In genomic region chr1:32701951-32702598, GRCh38 we compare ENCODE assay signal across 9 cellular contexts. TPM values are rescaled to one million over a fixed set of nuclear protein-coding genes. Genes with fewer than 3 reads are reported as not detected.
A peak's percentile ranks its signal among the peaks of the same experiment; 100 is the strongest.
DNase-seq lines count a peak whose midpoint lies in the region; ATAC-seq lines count a peak whose summit lies in the region.
"Had no signal": no experiment of that assay in that cellular context is flagged by ENCODE, and none has a peak within 500 bp of the region (broad histone marks: within the 10 kb centered on the region; RNA-seq: fewer than 3 reads in every experiment).

No MANE protein-coding gene starts in this region.

- DNase-seq in T-helper 1 cell = no peak
- no peak for DNase-seq in activated naive CD8-positive, alpha-beta T cell treated with anti-CD3 and anti-CD28 coated beads for 36 hours
- DNase-seq in hepatic stellate cell (ENCODE audit: low spot score) = peak; percentile 46
- no peak for DNase-seq in skeletal muscle cell (ENCODE audit: low read depth)
- DNase-seq in SHP77 treated with DMSO at 0.1 percent for 48 hours (lab: John Stamatoyannopoulos, UW) = no peak
- no peak for DNase-seq in KG1 (lab: John Stamatoyannopoulos, UW)
- DNase-seq: DND-41 had no signal

- peaks cover 60% of the 10 kb centered on the region for H3K27me3 Mint-ChIP-seq in T-helper 1 cell treated with Interleukin-12 subunit alpha and Interleukin-12 subunit beta and Interleukin-4 antibody, amounts not matched to agents 30 μg/mL and 1 μg/mL, for 36 hours (ENCODE audit: low read depth)
- H3K27me3 Mint-ChIP-seq in activated naive CD8-positive, alpha-beta T cell treated with anti-CD3 and anti-CD28 coated beads for 36 hours = peaks cover 37% of the 10 kb centered on the region

- H3K9me3 Mint-ChIP-seq in T-helper 1 cell treated with Interleukin-12 subunit alpha and Interleukin-12 subunit beta and Interleukin-4 antibody, amounts not matched to agents 30 μg/mL and 1 μg/mL, for 36 hours = no peaks in the 10 kb centered on the region
- H3K9me3 Mint-ChIP-seq in activated naive CD8-positive, alpha-beta T cell treated with anti-CD3 and anti-CD28 coated beads for 36 hours = no peaks in the 10 kb centered on the region

- no peaks in the 10 kb centered on the region for H3K36me3 Mint-ChIP-seq in T-helper 1 cell treated with Interleukin-12 subunit alpha and Interleukin-12 subunit beta and Interleukin-4 antibody, amounts not matched to agents 30 μg/mL and 1 μg/mL, for 36 hours (ENCODE audit: low read depth)
- H3K36me3 Mint-ChIP-seq in activated naive CD8-positive, alpha-beta T cell treated with anti-CD3 and anti-CD28 coated beads for 36 hours = no peaks in the 10 kb centered on the region

- no peak overlapping the region for H3K27ac Mint-ChIP-seq in T-helper 1 cell treated with Interleukin-12 subunit alpha and Interleukin-12 subunit beta and Interleukin-4 antibody, amounts not matched to agents 30 μg/mL and 1 μg/mL, for 36 hours
- no peak overlapping the region for H3K27ac Mint-ChIP-seq in activated naive CD8-positive, alpha-beta T cell treated with anti-CD3 and anti-CD28 coated beads for 36 hours

- H3K4me1 Mint-ChIP-seq in T-helper 1 cell treated with Interleukin-12 subunit alpha and Interleukin-12 subunit beta and Interleukin-4 antibody, amounts not matched to agents 30 μg/mL and 1 μg/mL, for 36 hours (ENCODE audit: low read depth) = peaks cover 12% of the 10 kb centered on the region
- peaks cover 8% of the 10 kb centered on the region for H3K4me1 Mint-ChIP-seq in activated naive CD8-positive, alpha-beta T cell treated with anti-CD3 and anti-CD28 coated beads for 36 hours

- ATAC-seq in HG02840 (IDR thresholded peaks at IDR 0.05; ENCODE audit: low FRiP score, unreplicated experiment) = no peak

- H3K4me3 Mint-ChIP-seq in T-helper 1 cell treated with Interleukin-12 subunit alpha and Interleukin-12 subunit beta and Interleukin-4 antibody, amounts not matched to agents 30 μg/mL and 1 μg/mL, for 36 hours = peak overlapping the region; percentile 25
- H3K4me3 Mint-ChIP-seq in activated naive CD8-positive, alpha-beta T cell treated with anti-CD3 and anti-CD28 coated beads for 36 hours = peak overlapping the region; percentile 14

- H3K4me3 ChIP-seq in skeletal muscle cell (ENCODE audit: low read depth, low read length) = peak overlapping the region; percentile 72

RNA-seq across cellular contexts. Expression of gene SYNC, which starts 0.5 kb away (rescaled TPM):
- total RNA-seq in activated naive CD8-positive, alpha-beta T cell treated with anti-CD3 and anti-CD28 coated beads for 36 hours = not detected

RNA-seq across cellular contexts. Expression of gene RBBP4, which starts 51.1 kb away (rescaled TPM):
- 100 to 1,000 TPM; 313 to 317 TPM for total RNA-seq in activated naive CD8-positive, alpha-beta T cell treated with anti-CD3 and anti-CD28 coated beads for 36 hours

RNA-seq across cellular contexts. Expression of gene ZBTB8OS, which starts 51.7 kb away (rescaled TPM):
- 10 to 100 TPM; 64.5 to 69.9 TPM for total RNA-seq in activated naive CD8-positive, alpha-beta T cell treated with anti-CD3 and anti-CD28 coated beads for 36 hours
